19 cellular contexts compared by ENCODE assay signal in genomic region chr3:53145109-53146077, GRCh38. TPM values are rescaled to one million over a fixed set of nuclear protein-coding genes. Genes with fewer than 3 reads are reported as not detected.
DNase-seq lines count a peak whose midpoint lies in the region; ATAC-seq and FAIRE-seq lines count a peak whose summit lies in the region.
"Had no signal": no experiment of that assay in that cellular context is flagged by ENCODE, and none has a peak within 500 bp of the region (broad histone marks: within the 10 kb centered on the region; RNA-seq: fewer than 3 reads in every experiment).

No MANE protein-coding gene starts in this region.

- no peaks in the 10 kb centered on the region for H3K9me3 ChIP-seq in small intestine (ENCODE audit: control insufficient read depth, low read depth)
- H3K9me3 ChIP-seq: right lobe of liver, suprapubic skin had no signal

- ATAC-seq in left colon, result peak; percentile 76
- ATAC-seq in HG02981 (IDR thresholded peaks at IDR 0.05; ENCODE audit: unreplicated experiment), result no peak
- ATAC-seq: activated naive CD4-positive, alpha-beta T cell treated with anti-CD3 and anti-CD28 coated beads, Interleukin-2, amount 50 U/mL, for 72 hours had no signal

- no peak for FAIRE-seq in small intestine (lab: Jason Lieb, UNC)
- FAIRE-seq: TTC549 had no signal

- H3K4me3 ChIP-seq in small intestine (ENCODE audit: low read depth in 1 of 2, low read length in 2 of 2), result no peak overlapping the region
- H3K4me3 ChIP-seq: right lobe of liver, SK-N-MC, suprapubic skin had no signal

- intact Hi-C loops in left colon (cut with DNase I, micrococcal nuclease), result no loop called here

- DNase-seq in DMS53 treated with DMSO at 0.1 percent for 48 hours (lab: John Stamatoyannopoulos, UW; ENCODE audit: unreplicated experiment), result peak; percentile 37
- peak; percentile 71 for DNase-seq in NCI-H510A treated with DMSO at 0.1 percent for 48 hours (lab: John Stamatoyannopoulos, UW)
- peak; percentile 87 for DNase-seq in left colon
- DNase-seq in small intestine, result peak; percentile 83
- DNase-seq in retina, result no peak
- no peak for DNase-seq in EL
- DNase-seq in GM03348 (ENCODE audit: low spot score), result no peak
- DNase-seq: activated CD4-positive, alpha-beta T cell treated with anti-CD3 and anti-CD28 coated beads, Interleukin-2, amount 50 U/mL, for 4 hours; activated T-cell treated with anti-CD3 and anti-CD28 coated beads, Interleukin-2, amount 50 U/mL, for 1 hour; DMS79; KBM-7; mammary epithelial cell; NCI-H1105; right lobe of liver had no signal

- WGBS in small intestine, 3 donors, result 13 to 53% (median 25%) methylated on average over 10 of the region's 10 CpGs

- H3K27ac ChIP-seq in small intestine (ENCODE audit: low read depth in 1 of 2, low read length in 1 of 2), result peak overlapping the region; percentile 77
- H3K27ac ChIP-seq: right lobe of liver, SK-N-MC, suprapubic skin had no signal

- no peaks in the 10 kb centered on the region for H3K27me3 ChIP-seq in small intestine (ENCODE audit: control insufficient read depth in 2 of 2, insufficient read depth in 2 of 2, low read length in 2 of 2)
- H3K27me3 ChIP-seq: right lobe of liver, suprapubic skin had no signal

- peaks cover 4 to 35% of the 10 kb centered on the region in 2 donors for H3K4me1 ChIP-seq in small intestine (ENCODE audit: control insufficient read depth in 2 of 2, insufficient read depth in 1 of 2, low read depth in 1 of 2, low read length in 1 of 2)

- H3K36me3 ChIP-seq in small intestine (ENCODE audit: control insufficient read depth in 2 of 2, insufficient read depth in 2 of 2, low read length in 2 of 2), result no peaks in the 10 kb centered on the region
- H3K36me3 ChIP-seq: right lobe of liver, suprapubic skin had no signal

RNA-seq across cellular contexts. Expression of gene RFT1, which starts 15.2 kb away (rescaled TPM):
- total RNA-seq in left colon, result 10 to 100 TPM; 13.1 to 14.1 TPM
- 10 to 100 TPM in 1 of 3 donors, 1 to 10 TPM in 2; 1.3 to 17.2 (median 1.9) TPM for polyA plus RNA-seq in small intestine

RNA-seq across cellular contexts. Expression of gene PRKCD, which starts 15.6 kb away (rescaled TPM):
- 10 to 100 TPM; 93.3 to 94.0 TPM for total RNA-seq in left colon
- polyA plus RNA-seq in small intestine, result 100 to 1,000 TPM in 1 of 3 donors, 10 to 100 TPM in 2; 28.9 to 150 (median 99.7) TPM

Comparison
In these comparisons a context has a peak if more than half of its experiments do, and no peak if none do; other contexts are left out.
1. DNase-seq: peak in DMS53 treated with DMSO at 0.1 percent for 48 hours (single experiment), NCI-H510A treated with DMSO at 0.1 percent for 48 hours (single experiment), left colon (2 of 2) and small intestine (single experiment); none in retina (single experiment), EL (single experiment) and GM03348 (single experiment).